In genomic region chr2:20350753-20351554, GRCh38 we compare ENCODE assay signal across 8 cellular contexts. TPM values are rescaled to one million over a fixed set of nuclear protein-coding genes. Genes with fewer than 3 reads are reported as not detected.
DNase-seq lines count a peak whose midpoint lies in the region; ATAC-seq, FAIRE-seq and TF ChIP-seq lines count a peak whose summit lies in the region.

A gene with protein sequence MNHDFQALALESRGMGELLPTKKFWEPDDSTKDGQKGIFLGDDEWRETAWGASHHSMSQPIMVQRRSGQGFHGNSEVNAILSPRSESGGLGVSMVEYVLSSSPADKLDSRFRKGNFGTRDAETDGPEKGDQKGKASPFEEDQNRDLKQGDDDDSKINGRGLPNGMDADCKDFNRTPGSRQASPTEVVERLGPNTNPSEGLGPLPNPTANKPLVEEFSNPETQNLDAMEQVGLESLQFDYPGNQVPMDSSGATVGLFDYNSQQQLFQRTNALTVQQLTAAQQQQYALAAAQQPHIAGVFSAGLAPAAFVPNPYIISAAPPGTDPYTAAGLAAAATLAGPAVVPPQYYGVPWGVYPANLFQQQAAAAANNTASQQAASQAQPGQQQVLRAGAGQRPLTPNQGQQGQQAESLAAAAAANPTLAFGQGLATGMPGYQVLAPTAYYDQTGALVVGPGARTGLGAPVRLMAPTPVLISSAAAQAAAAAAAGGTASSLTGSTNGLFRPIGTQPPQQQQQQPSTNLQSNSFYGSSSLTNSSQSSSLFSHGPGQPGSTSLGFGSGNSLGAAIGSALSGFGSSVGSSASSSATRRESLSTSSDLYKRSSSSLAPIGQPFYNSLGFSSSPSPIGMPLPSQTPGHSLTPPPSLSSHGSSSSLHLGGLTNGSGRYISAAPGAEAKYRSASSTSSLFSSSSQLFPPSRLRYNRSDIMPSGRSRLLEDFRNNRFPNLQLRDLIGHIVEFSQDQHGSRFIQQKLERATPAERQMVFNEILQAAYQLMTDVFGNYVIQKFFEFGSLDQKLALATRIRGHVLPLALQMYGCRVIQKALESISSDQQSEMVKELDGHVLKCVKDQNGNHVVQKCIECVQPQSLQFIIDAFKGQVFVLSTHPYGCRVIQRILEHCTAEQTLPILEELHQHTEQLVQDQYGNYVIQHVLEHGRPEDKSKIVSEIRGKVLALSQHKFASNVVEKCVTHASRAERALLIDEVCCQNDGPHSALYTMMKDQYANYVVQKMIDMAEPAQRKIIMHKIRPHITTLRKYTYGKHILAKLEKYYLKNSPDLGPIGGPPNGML (minus strand): TSS chr2:20350844. CDS start chr2:20327360, 23,484 bp downstream.

- no peaks in the 10 kb centered on the region for H3K9me2 ChIP-seq in OCI-LY1 (ENCODE audit: low read depth, low read length)

- 1% methylated on average over 45 to 55 of the region's 70 CpGs for WGBS in mesodermal cell (ENCODE audit: insufficient coverage in 2 of 2), 2 experiments

- TF ChIP-seq CTCF in D721Med (IDR thresholded peaks at IDR 0.05; ENCODE audit: insufficient read depth, missing control alignments) (no peak), OCI-LY1 (IDR thresholded peaks at IDR 0.05; ENCODE audit: low read length) (no peak; the same call in 1 of the 2 replicates)

- no peaks in the 10 kb centered on the region for H3K9me3 ChIP-seq in OCI-LY1 (ENCODE audit: low read length)
- H3K9me3 ChIP-seq in mesodermal cell (ENCODE audit: control insufficient read depth, low read length) = no peaks in the 10 kb centered on the region

- peak within 1 kb of the TSS; percentile 89 for H3K27ac ChIP-seq in OCI-LY1 (ENCODE audit: low read depth, low read length, poor library complexity, severe bottlenecking)
- H3K27ac ChIP-seq in mesodermal cell (ENCODE audit: low read depth, low read length, severe bottlenecking) = peak within 1 kb of the TSS; percentile 97

- H3K4me1 ChIP-seq in OCI-LY1 (ENCODE audit: insufficient read depth, low read length, severe bottlenecking) (peaks cover 45% of the 10 kb centered on the region), mesodermal cell (ENCODE audit: control insufficient read depth, insufficient read depth, low read length, poor library complexity, severe bottlenecking) (peaks cover 37% of the 10 kb centered on the region)

- H3K36me3 ChIP-seq in OCI-LY1 (ENCODE audit: insufficient read depth, low read length) (peaks cover 24% of the 10 kb centered on the region), mesodermal cell (ENCODE audit: control insufficient read depth, insufficient read depth, low read length) (peaks cover 13% of the 10 kb centered on the region)

- FAIRE-seq in D721Med (lab: Jason Lieb, UNC) = no peak

- peaks cover 42% of the 10 kb centered on the region for H3K79me2 ChIP-seq in OCI-LY1 (ENCODE audit: insufficient read depth, low read length)

- H3K4me2 ChIP-seq in OCI-LY1 (ENCODE audit: low read length) = peak within 1 kb of the TSS; percentile 93

- peak within 1 kb of the TSS; percentile 99 for H3K9ac ChIP-seq in OCI-LY1 (ENCODE audit: low read length)

- peak; percentile 43 for DNase-seq in D721Med (ENCODE audit: insufficient read length, low spot score)
- DNase-seq in HuH-7 (ENCODE audit: low spot score) = peak; percentile 82
- peak; percentile 94 for DNase-seq in activated CD8-positive, alpha-beta memory T cell treated with anti-CD3 and anti-CD28 coated beads, Interleukin-2, amount 50 U/mL, for 4 hours
- peak; percentile 86 for DNase-seq in stimulated activated CD8-positive, alpha-beta memory T cell treated with anti-CD3 and anti-CD28 coated beads, Interleukin-15, amount 100 ng/mL, for 24 hours (ENCODE audit: low read depth)

- in situ Hi-C loops in endometrial microvascular endothelial cells (cut with HindIII; ENCODE audit: inconsistent ontology term, low pct_unique_long_range_greater_than_20kb, low sequenced_read_pairs) = no loop called here

- no peaks in the 10 kb centered on the region for H3K27me3 ChIP-seq in OCI-LY1 (ENCODE audit: insufficient read depth, low read length)

- H4K20me1 ChIP-seq in OCI-LY1 (ENCODE audit: insufficient read depth, low read length) = peaks cover 6% of the 10 kb centered on the region; the same call in 1 of the 2 replicates

- H3K4me3 ChIP-seq in OCI-LY1 (ENCODE audit: low read depth, low read length, poor library complexity, severe bottlenecking) = peak within 1 kb of the TSS; percentile 85
- H3K4me3 ChIP-seq in mesodermal cell (ENCODE audit: extremely low read depth, insufficient read depth, low read length, poor library complexity, severe bottlenecking) = peak within 1 kb of the TSS; percentile 68

- H3F3A ChIP-seq in OCI-LY1 (ENCODE audit: insufficient read depth, low read length) = no peaks in the 10 kb centered on the region

- peak; percentile 85 for ATAC-seq in GM21526 (IDR thresholded peaks at IDR 0.05; ENCODE audit: low FRiP score, unreplicated experiment)

- no peak within 1 kb of the TSS for H2AFZ ChIP-seq in OCI-LY1 (ENCODE audit: low read length)

RNA-seq across cellular contexts. Expression of the gene that starts here (rescaled TPM):
- 27.0 TPM for total RNA-seq in endometrial microvascular endothelial cells (ENCODE audit: inconsistent ontology term)
- 55.0 TPM for polyA plus RNA-seq in mesodermal cell (2013, experiment 1 of 2)
- polyA plus RNA-seq in mesodermal cell (2013, experiment 2 of 2) = 51.8 TPM

Comparison
In these comparisons a context has a peak if more than half of its experiments do, and no peak if none do; other contexts are left out.
1. Peak in every context shown above with its lines: DNase-seq, ATAC-seq, H3K4me3 ChIP-seq and H3K27ac ChIP-seq.
2. DNase-seq: peak in every context shown above with its lines; median percentile 94 in activated CD8-positive, alpha-beta memory T cell treated with anti-CD3 and anti-CD28 coated beads, Interleukin-2, amount 50 U/mL, for 4 hours; 86 in stimulated activated CD8-positive, alpha-beta memory T cell treated with anti-CD3 and anti-CD28 coated beads, Interleukin-15, amount 100 ng/mL, for 24 hours; 82 in HuH-7; 43 in D721Med.